11 cellular contexts compared by ENCODE assay signal in genomic region chr11:126148317-126148716, GRCh38.
DNase-seq lines count a peak whose midpoint lies in the region; ATAC-seq and TF ChIP-seq lines count a peak whose summit lies in the region.
"Had no signal": no experiment of that assay in that cellular context is flagged by ENCODE, and none has a peak within 500 bp of the region (broad histone marks: within the 10 kb centered on the region; RNA-seq: fewer than 3 reads in every experiment).

No MANE protein-coding gene starts in this region.

- H4K5ac ChIP-seq in mesendoderm (ENCODE audit: low read length): no peak overlapping the region

- no CpG with 5 or more reads among the region's 2 CpGs for WGBS in mesendoderm (ENCODE audit: extremely low coverage, insufficient coverage, low lambda C conversion rate)
- 83 to 95% (median 92%) methylated on average over 2 of the region's 2 CpGs for WGBS in spleen, 5 donors

- H3K4me1 Mint-ChIP-seq in Caco-2 (ENCODE audit: low read depth, unreplicated experiment) (peaks cover 30% of the 10 kb centered on the region), brain (peaks cover 48% of the 10 kb centered on the region)

- H3K9me3 ChIP-seq in Caco-2 (peaks cover 4% of the 10 kb centered on the region; the same call in 1 of the 2 replicates), spleen (peaks cover 0 to 19% (median 12%) of the 10 kb centered on the region in 8 donors), upper lobe of right lung (no peaks in the 10 kb centered on the region)

- no peak overlapping the region for H3K23ac ChIP-seq in mesendoderm (ENCODE audit: low read length)

- DNase-seq in Caco-2 (no peak), mesendoderm (no peak), spleen (peak; percentile 14), upper lobe of right lung (no peak)
- no peak for DNase-seq in activated CD8-positive, alpha-beta memory T cell treated with anti-CD3 and anti-CD28 coated beads, Interleukin-2, amount 50 U/mL, for 48 hours
- DNase-seq: MV-4-11, NCI-H1436, NCI-H345 had no signal

- H3K4me2 ChIP-seq in mesendoderm (ENCODE audit: low read length): no peak overlapping the region
- H3K4me2 ChIP-seq: PC-9 had no signal

- H3K4ac ChIP-seq in mesendoderm (ENCODE audit: low read depth, low read length): no peak overlapping the region

- H3K4me3 ChIP-seq in Caco-2 (ENCODE audit: low read depth, low read length) (no peak overlapping the region), mesendoderm (ENCODE audit: low read length) (no peak overlapping the region), spleen (no peak overlapping the region), upper lobe of right lung (no peak overlapping the region)
- H3K4me3 ChIP-seq: PC-9 had no signal

- peaks cover 34% of the 10 kb centered on the region for H3K4me1 ChIP-seq in Caco-2
- H3K4me1 ChIP-seq in mesendoderm (ENCODE audit: control insufficient read depth, low read depth, low read length): peaks cover 9% of the 10 kb centered on the region
- H3K4me1 ChIP-seq in spleen: peaks cover 0 to 15% (median 2%) of the 10 kb centered on the region in 6 donors
- no peaks in the 10 kb centered on the region for H3K4me1 ChIP-seq in upper lobe of right lung

- CTCF ChIA-PET in Caco-2 (lab: Charles Lee): interaction anchor here (0.6 to 0.7 kb wide), 3 partner anchors 34 to 294 kb away, joined by 3 to 4 read pairs (median 4); no protein-coding TSS in a partner anchor

- H3K56ac ChIP-seq in mesendoderm (ENCODE audit: low read length): no peak overlapping the region

- no peaks in the 10 kb centered on the region for H3K79me1 ChIP-seq in mesendoderm (ENCODE audit: low read length)

- H3K4me3 Mint-ChIP-seq in Caco-2 (ENCODE audit: unreplicated experiment): peak overlapping the region; percentile 30
- peak overlapping the region in 1 of 5 experiments; percentile 57 for H3K4me3 Mint-ChIP-seq in brain

- TF ChIP-seq CTCF in Caco-2 (IDR thresholded peaks at IDR 0.05; ENCODE audit: insufficient read depth in 1 of 2, low read depth in 1 of 2, low read length in 1 of 2, severe bottlenecking in 1 of 2, unreplicated experiment in 1 of 2) (no peak), brain (conservative IDR thresholded peaks at IDR 0.05) (no peak), spleen (IDR thresholded peaks at IDR 0.05 in 8 of 11, conservative IDR thresholded peaks at IDR 0.05 in 3 of 11) (no peak), upper lobe of right lung (IDR thresholded peaks at IDR 0.05) (no peak)

- H3K27ac Mint-ChIP-seq in Caco-2 (ENCODE audit: unreplicated experiment) (peak overlapping the region; percentile 81), brain (peak overlapping the region in 4 of 5 experiments; percentile 18 to 99 (median 66))

- no peaks in the 10 kb centered on the region for H3K36me3 ChIP-seq in Caco-2 (ENCODE audit: control insufficient read depth, insufficient read depth, low read length)
- H3K36me3 ChIP-seq in mesendoderm (ENCODE audit: control insufficient read depth, insufficient read depth, low read length): no peaks in the 10 kb centered on the region
- H3K36me3 ChIP-seq in spleen: no peaks in the 10 kb centered on the region
- no peaks in the 10 kb centered on the region for H3K36me3 ChIP-seq in upper lobe of right lung

- no peak for TF ChIP-seq POLR2A in spleen (IDR thresholded peaks at IDR 0.05)

- no peak for ATAC-seq in upper lobe of right lung
- ATAC-seq in GM19324 (IDR thresholded peaks at IDR 0.05; ENCODE audit: low FRiP score, unreplicated experiment): no peak

- H3K27me3 Mint-ChIP-seq in Caco-2 (ENCODE audit: insufficient read depth, unreplicated experiment) (no peaks in the 10 kb centered on the region), brain (peaks cover 21% of the 10 kb centered on the region)

- BruUV-seq in Caco-2 (replicated peaks; lab: Mats Ljungman, UMichigan): no TSS peak

- no peak overlapping the region for H2BK15ac ChIP-seq in mesendoderm (replicated peaks; ENCODE audit: low read depth)

- H3K27me3 ChIP-seq in Caco-2 (replicated peaks; ENCODE audit: control insufficient read depth, insufficient read depth, low read length) (0 out of 2 replicates have a peak, but pooled peaks cover 1% of the 10 kb centered on the region), mesendoderm (ENCODE audit: insufficient read depth, low read length, poor library complexity) (no peaks in the 10 kb centered on the region), spleen (replicated peaks in 1 of 7) (peaks cover 0 to 6% (median 0%) of the 10 kb centered on the region in 7 donors), upper lobe of right lung (no peaks in the 10 kb centered on the region)

- no peaks in the 10 kb centered on the region for H3K36me3 Mint-ChIP-seq in Caco-2 (ENCODE audit: insufficient read depth, unreplicated experiment)
- peaks cover 8% of the 10 kb centered on the region for H3K36me3 Mint-ChIP-seq in brain

- H4K8ac ChIP-seq in mesendoderm (ENCODE audit: low read depth, low read length): no peak overlapping the region

- H2BK120ac ChIP-seq in mesendoderm (ENCODE audit: low read depth, low read length): no peak overlapping the region

- POLR2A ChIA-PET in Caco-2 (lab: Charles Lee): interaction anchor here (1.0 kb wide), 1 partner anchor 63 kb away, joined by 4 read pairs; the partner anchor contains the start of genes FAM118B and RPUSD4

- peaks cover 12% of the 10 kb centered on the region for H3K9me3 Mint-ChIP-seq in Caco-2 (ENCODE audit: unreplicated experiment)
- H3K9me3 Mint-ChIP-seq in brain: peaks cover 16 to 30% (median 24%) of the 10 kb centered on the region in 5 experiments

- no peak overlapping the region for H2BK5ac ChIP-seq in mesendoderm (ENCODE audit: low read length)

- peak overlapping the region; percentile 18 for H3K18ac ChIP-seq in mesendoderm (ENCODE audit: low read length)

- H3K27ac ChIP-seq in mesendoderm (ENCODE audit: low read depth, low read length) (no peak overlapping the region), spleen (no peak overlapping the region), upper lobe of right lung (no peak overlapping the region)
- H3K27ac ChIP-seq: PC-9 had no signal

- no peak overlapping the region for H2AK5ac ChIP-seq in mesendoderm (ENCODE audit: low read length)

- no peak overlapping the region for H3K9ac ChIP-seq in mesendoderm (ENCODE audit: low read length)

- no peaks in the 10 kb centered on the region for H3K79me2 ChIP-seq in mesendoderm (ENCODE audit: control insufficient read depth, insufficient read depth, low read length)

- intact Hi-C loops in Caco-2 (cut with micrococcal nuclease; ENCODE audit: unreplicated experiment): no loop called here
- intact Hi-C loops in spleen (cut with DNase I; ENCODE audit: low total_unique reads): no loop called here
- intact Hi-C loops in upper lobe of right lung (cut with DNase I): no loop called here
